Comparison of ENCODE assay signal across 8 cellular contexts in the genomic region with DNA sequence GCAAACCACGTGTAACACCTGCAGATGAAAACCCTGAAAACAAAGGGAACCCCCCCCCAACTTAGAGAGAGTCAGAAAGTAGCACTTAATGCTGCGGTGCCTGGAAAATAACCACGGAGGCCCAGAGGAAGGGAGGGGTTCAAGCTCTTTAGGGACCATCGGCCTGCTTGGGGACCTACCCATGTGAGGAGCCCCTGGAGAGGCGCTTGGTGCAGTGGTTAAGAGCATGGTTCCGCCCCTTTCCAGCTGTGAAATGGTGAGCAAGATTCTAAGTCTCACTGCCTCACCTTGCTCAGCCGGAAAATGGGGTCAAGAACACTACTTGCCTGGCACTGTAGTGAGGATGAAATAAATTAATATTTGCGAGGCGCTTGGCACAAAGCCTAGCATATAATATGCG. TPM values are rescaled to one million over a fixed set of nuclear protein-coding genes. Genes with fewer than 3 reads are reported as not detected.
DNase-seq lines count a peak whose midpoint lies in the region; ATAC-seq, FAIRE-seq and TF ChIP-seq lines count a peak whose summit lies in the region.

No MANE protein-coding gene starts in this region.

- peak overlapping the region; percentile 50 for H3K9ac ChIP-seq in astrocyte (ENCODE audit: low read length)

- H3K9me3 Mint-ChIP-seq in astrocyte (ENCODE audit: unreplicated experiment), result peaks cover 2% of the 10 kb centered on the region
- peaks cover 26% of the 10 kb centered on the region for H3K9me3 Mint-ChIP-seq in mesothelial cell of epicardium

- no peaks in the 10 kb centered on the region for H3K36me3 ChIP-seq in cardiac muscle cell
- no peaks in the 10 kb centered on the region for H3K36me3 ChIP-seq in astrocyte (ENCODE audit: insufficient read depth, low read length)

- no peak for ATAC-seq in HG03280 (IDR thresholded peaks at IDR 0.05; ENCODE audit: unreplicated experiment)

- H4K20me1 ChIP-seq in astrocyte (ENCODE audit: insufficient read depth, low read length), result no peaks in the 10 kb centered on the region

- H3K27ac ChIP-seq in cardiac muscle cell, result no peak overlapping the region
- no peak overlapping the region for H3K27ac ChIP-seq in astrocyte (ENCODE audit: low read depth, low read length)

- H3K9me3 ChIP-seq in cardiac muscle cell (ENCODE audit: low read depth) (no peaks in the 10 kb centered on the region), astrocyte (ENCODE audit: insufficient read depth, low read depth, low read length) (no peaks in the 10 kb centered on the region)

- H3K79me2 ChIP-seq in astrocyte (ENCODE audit: insufficient read depth, low read length), result no peaks in the 10 kb centered on the region

- no peak for TF ChIP-seq CTCF in cardiac muscle cell (IDR thresholded peaks at IDR 0.05; ENCODE audit: low read depth, low read length)
- no peak for TF ChIP-seq CTCF in astrocyte (IDR thresholded peaks at IDR 0.05; ENCODE audit: insufficient read depth, low read depth, low read length)
- no peak for TF ChIP-seq CTCF in mesothelial cell of epicardium (IDR thresholded peaks at IDR 0.05; ENCODE audit: unreplicated experiment)

- H3K4me3 Mint-ChIP-seq in astrocyte (ENCODE audit: unreplicated experiment) (peak overlapping the region; percentile 69), mesothelial cell of epicardium (peak overlapping the region; percentile 72)

- H3K36me3 Mint-ChIP-seq in astrocyte (ENCODE audit: low read depth, unreplicated experiment), result no peaks in the 10 kb centered on the region
- no peaks in the 10 kb centered on the region for H3K36me3 Mint-ChIP-seq in mesothelial cell of epicardium

- peaks cover 4% of the 10 kb centered on the region for H3K4me1 ChIP-seq in cardiac muscle cell (ENCODE audit: low read depth)
- peaks cover 3% of the 10 kb centered on the region for H3K4me1 ChIP-seq in astrocyte (ENCODE audit: insufficient read depth, low read length)

- H3K27me3 Mint-ChIP-seq in astrocyte (ENCODE audit: low read depth, unreplicated experiment) (no peaks in the 10 kb centered on the region), mesothelial cell of epicardium (ENCODE audit: low read depth) (no peaks in the 10 kb centered on the region)

- H3K27ac Mint-ChIP-seq in astrocyte (ENCODE audit: unreplicated experiment), result no peak overlapping the region
- peak overlapping the region; percentile 64 for H3K27ac Mint-ChIP-seq in mesothelial cell of epicardium

- H3K4me3 ChIP-seq in cardiac muscle cell (peak overlapping the region; percentile 20), astrocyte (ENCODE audit: insufficient read depth, low read depth, low read length) (no peak overlapping the region)

- intact Hi-C loops in cardiac septum (cut with DNase I), result no loop called here

- no peak for FAIRE-seq in astrocyte (lab: Jason Lieb, UNC)

- H3K27me3 ChIP-seq in cardiac muscle cell (no peaks in the 10 kb centered on the region), astrocyte (ENCODE audit: insufficient read depth, low read length) (no peaks in the 10 kb centered on the region)

- DNase-seq in cardiac muscle cell (ENCODE audit: low read depth in 1 of 2, low spot score in 1 of 2) (no peak), cardiac septum (ENCODE audit: low spot score) (no peak), astrocyte (ENCODE audit: low read depth) (no peak), mesothelial cell of epicardium (ENCODE audit: low spot score in 2 of 2, unreplicated experiment in 2 of 2) (no peak), NCI-H345 (lab: John Stamatoyannopoulos, UW) (no peak), cerebellar cortex (ENCODE audit: low spot score) (no peak), NCI-H1092 treated with DMSO at 0.1 percent for 48 hours (lab: John Stamatoyannopoulos, UW) (no peak)

- peaks cover 7% of the 10 kb centered on the region for H3K4me1 Mint-ChIP-seq in astrocyte (ENCODE audit: low read depth, unreplicated experiment)
- H3K4me1 Mint-ChIP-seq in mesothelial cell of epicardium, result no peaks in the 10 kb centered on the region

- H2AFZ ChIP-seq in astrocyte (ENCODE audit: low read depth, low read length), result peak overlapping the region; percentile 78

- peak overlapping the region; percentile 81 for H3K4me2 ChIP-seq in astrocyte (ENCODE audit: low read length)

RNA-seq across cellular contexts. Expression of gene SLC25A5, which starts 13.8 kb away (rescaled TPM):
- 373 and 552 TPM in 2 replicates for total RNA-seq in cardiac muscle cell
- polyA plus RNA-seq in cardiac muscle cell, result 501 and 563 TPM in 2 replicates
- total RNA-seq in cardiac septum, result 251 TPM
- total RNA-seq in astrocyte, result 171 and 176 TPM in 2 replicates
- 171 to 179 TPM (median 177 TPM) in 3 replicates for total RNA-seq in mesothelial cell of epicardium
